31 cellular contexts compared by ENCODE assay signal in the genomic region with DNA sequence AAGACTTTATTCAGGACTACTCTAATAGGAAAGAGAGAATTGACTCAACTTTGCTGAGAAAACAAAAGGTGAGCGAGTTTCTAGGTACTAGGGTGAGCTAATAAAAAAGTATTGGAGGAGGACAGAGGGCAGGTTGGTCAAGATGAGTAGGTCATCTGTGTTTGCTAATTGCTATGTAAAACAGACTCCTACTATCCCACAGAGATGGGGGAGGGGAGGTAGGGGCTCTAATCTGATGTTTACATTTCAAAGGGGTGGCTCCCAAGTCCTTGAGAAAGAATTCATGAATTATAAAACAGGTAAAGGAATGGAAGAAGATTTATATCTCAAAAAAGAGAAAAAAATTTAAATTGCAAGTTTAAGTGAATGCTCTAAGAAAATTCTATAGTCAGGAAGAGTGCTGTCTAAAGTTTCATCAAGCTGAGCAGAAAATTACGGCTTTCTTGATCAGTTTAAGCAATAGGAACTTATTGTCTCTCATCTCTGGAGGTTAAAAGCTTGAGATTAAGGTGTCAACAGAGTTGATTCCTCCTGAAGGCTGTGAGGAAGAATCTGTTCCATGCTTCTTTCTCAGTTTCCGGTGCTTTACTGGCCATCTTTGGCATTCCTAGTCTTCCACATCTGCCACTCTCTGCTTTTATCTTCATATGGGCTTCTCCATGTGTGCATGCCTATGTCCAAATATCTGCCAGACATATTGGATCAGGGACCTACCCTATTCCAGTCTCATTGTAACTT.
"Had no signal": no experiment of that assay in that cellular context is flagged by ENCODE, and none has a peak within 500 bp of the region (broad histone marks: within the 10 kb centered on the region; RNA-seq: fewer than 3 reads in every experiment).

No MANE protein-coding gene starts in this region.

- H3K36me3 ChIP-seq: ovary, uterus had no signal

- H3K36me3 Mint-ChIP-seq: mesothelial cell of epicardium; naive B cell; stimulated activated memory B cell treated with anti-CD40 and anti-IgM and Interleukin-4, amounts not matched to agents 10 μg/mL and 1 μg/mL and 100 μg/mL, for 72 hours; type B pancreatic cell had no signal

- H3K27ac Mint-ChIP-seq: activated CD8-positive, alpha-beta T cell treated with anti-CD3 and anti-CD28 coated beads for 36 hours; activated naive CD4-positive, alpha-beta T cell treated with anti-CD3 and anti-CD28 coated beads, Interleukin-2, amount 50 U/mL, for 24 hours; activated naive CD8-positive, alpha-beta T cell treated with anti-CD3 and anti-CD28 coated beads, Interleukin-2, amount 50 U/mL, for 24 hours; activated T-helper 17 cell treated with anti-CD3 and anti-CD28 coated beads, Interleukin-2, amount 50 U/mL, for 72 hours; dendritic cell treated with granulocyte-macrophage colony-stimulating factor and Interleukin-4, amounts not matched to agents 40 ng/mL and 50 ng/mL, for 4 days; mesothelial cell of epicardium; nephron progenitor cell; progenitor cell of endocrine pancreas; stimulated activated memory B cell treated with anti-CD40 and anti-IgM and Interleukin-4, amounts not matched to agents 10 μg/mL and 1 μg/mL and 100 μg/mL, for 72 hours; stimulated activated naive CD8-positive, alpha-beta T cell treated with anti-CD3 and anti-CD28 coated beads, Interleukin-15, amount 100 ng/mL, for 72 hours; type B pancreatic cell had no signal

- ATAC-seq: activated CD4-positive, CD25-positive, alpha-beta regulatory T cell treated with anti-CD3 and anti-CD28 coated beads, Interleukin-2, amount 50 U/mL, for 24 hours; activated CD8-positive, alpha-beta T cell treated with anti-CD3 and anti-CD28 coated beads for 36 hours; activated naive CD8-positive, alpha-beta T cell treated with anti-CD3 and anti-CD28 coated beads, Interleukin-2, amount 50 U/mL, for 24 hours; activated T-cell treated with anti-CD3 and anti-CD28 coated beads, Interleukin-2, amount 50 U/mL, for 4 hours; activated T-helper 17 cell treated with anti-CD3 and anti-CD28 coated beads, Interleukin-2, amount 50 U/mL, for 72 hours; left cardiac atrium; left ventricle myocardium superior; sciatic nerve; stimulated activated memory B cell treated with anti-CD40 and anti-IgM and Interleukin-4, amounts not matched to agents 10 μg/mL and 1 μg/mL and 100 μg/mL, for 72 hours; stimulated activated naive CD8-positive, alpha-beta T cell treated with anti-CD3 and anti-CD28 coated beads, Interleukin-15, amount 100 ng/mL, for 72 hours had no signal

- H3K27me3 Mint-ChIP-seq: activated CD8-positive, alpha-beta T cell treated with anti-CD3 and anti-CD28 coated beads for 36 hours; activated naive CD4-positive, alpha-beta T cell treated with anti-CD3 and anti-CD28 coated beads, Interleukin-2, amount 50 U/mL, for 24 hours; activated naive CD8-positive, alpha-beta T cell treated with anti-CD3 and anti-CD28 coated beads, Interleukin-2, amount 50 U/mL, for 24 hours; activated T-helper 17 cell treated with anti-CD3 and anti-CD28 coated beads, Interleukin-2, amount 50 U/mL, for 72 hours; central memory CD8-positive, alpha-beta T cell; dendritic cell treated with granulocyte-macrophage colony-stimulating factor and Interleukin-4, amounts not matched to agents 40 ng/mL and 50 ng/mL, for 4 days; naive B cell; progenitor cell of endocrine pancreas; stimulated activated memory B cell treated with anti-CD40 and anti-IgM and Interleukin-4, amounts not matched to agents 10 μg/mL and 1 μg/mL and 100 μg/mL, for 72 hours; stimulated activated naive CD8-positive, alpha-beta T cell treated with anti-CD3 and anti-CD28 coated beads, Interleukin-15, amount 100 ng/mL, for 72 hours; type B pancreatic cell had no signal

- H3K4me1 ChIP-seq: uterus had no signal

- H3K4me1 Mint-ChIP-seq: activated naive CD4-positive, alpha-beta T cell treated with anti-CD3 and anti-CD28 coated beads, Interleukin-2, amount 50 U/mL, for 24 hours; activated T-helper 17 cell treated with anti-CD3 and anti-CD28 coated beads, Interleukin-2, amount 50 U/mL, for 72 hours; central memory CD8-positive, alpha-beta T cell; stimulated activated memory B cell treated with anti-CD40 and anti-IgM and Interleukin-4, amounts not matched to agents 10 μg/mL and 1 μg/mL and 100 μg/mL, for 72 hours; stimulated activated naive CD8-positive, alpha-beta T cell treated with anti-CD3 and anti-CD28 coated beads, Interleukin-15, amount 100 ng/mL, for 72 hours had no signal

- H3K9me3 Mint-ChIP-seq: activated CD8-positive, alpha-beta T cell treated with anti-CD3 and anti-CD28 coated beads for 36 hours; dendritic cell treated with granulocyte-macrophage colony-stimulating factor and Interleukin-4, amounts not matched to agents 40 ng/mL and 50 ng/mL, for 4 days; naive B cell; nephron progenitor cell; type B pancreatic cell had no signal

- H3K4me3 Mint-ChIP-seq: activated CD8-positive, alpha-beta T cell treated with anti-CD3 and anti-CD28 coated beads for 36 hours; activated naive CD4-positive, alpha-beta T cell treated with anti-CD3 and anti-CD28 coated beads, Interleukin-2, amount 50 U/mL, for 24 hours; activated naive CD8-positive, alpha-beta T cell treated with anti-CD3 and anti-CD28 coated beads, Interleukin-2, amount 50 U/mL, for 24 hours; activated T-cell treated with anti-CD3 and anti-CD28 coated beads, Interleukin-2, amount 50 U/mL, for 4 hours; activated T-helper 17 cell treated with anti-CD3 and anti-CD28 coated beads, Interleukin-2, amount 50 U/mL, for 72 hours; central memory CD8-positive, alpha-beta T cell; dendritic cell treated with granulocyte-macrophage colony-stimulating factor and Interleukin-4, amounts not matched to agents 40 ng/mL and 50 ng/mL, for 4 days; mesothelial cell of epicardium; naive B cell; nephron progenitor cell; stimulated activated memory B cell treated with anti-CD40 and anti-IgM and Interleukin-4, amounts not matched to agents 10 μg/mL and 1 μg/mL and 100 μg/mL, for 72 hours; stimulated activated naive CD8-positive, alpha-beta T cell treated with anti-CD3 and anti-CD28 coated beads, Interleukin-15, amount 100 ng/mL, for 72 hours; type B pancreatic cell had no signal

- H3K27me3 ChIP-seq: ovary had no signal

- H3K4me3 ChIP-seq: ovary, skin epidermis, uterus had no signal

- H3K9me3 ChIP-seq: ovary, uterus had no signal

- DNase-seq: activated CD4-positive, alpha-beta T cell treated with anti-CD3 and anti-CD28 coated beads, Interleukin-2, amount 50 U/mL, for 1 hour; activated CD8-positive, alpha-beta T cell treated with anti-CD3 and anti-CD28 coated beads for 36 hours; activated naive CD8-positive, alpha-beta T cell treated with anti-CD3 and anti-CD28 coated beads, Interleukin-2, amount 50 U/mL, for 24 hours; activated T-cell treated with anti-CD3 and anti-CD28 coated beads, Interleukin-2, amount 50 U/mL, for 4 hours; amygdala; effector CD8-positive, alpha-beta T cell; islet precursor cell; left cardiac atrium; left ventricle myocardium superior; mammary epithelial cell; naive B cell; nephron progenitor cell; ovary; stimulated activated CD4-positive, alpha-beta T cell treated with anti-CD3 and anti-CD28 coated beads, Interleukin-12 subunit alpha, Interleukin-12 subunit beta, amount 100 ng/mL, for 4 hours; stimulated activated CD4-positive, alpha-beta T cell treated with anti-CD3 and anti-CD28 coated beads, Interleukin-4, amount 100 ng/mL, for 4 hours; stimulated activated CD8-positive, alpha-beta memory T cell treated with anti-CD3 and anti-CD28 coated beads, Interleukin-4, amount 100 ng/mL, for 48 hours; stimulated activated naive CD8-positive, alpha-beta T cell treated with anti-CD3 and anti-CD28 coated beads, Interleukin-15, amount 100 ng/mL, for 72 hours; substantia nigra; uterus had no signal

- H3K27ac ChIP-seq: ovary, skin epidermis, uterus, VCaP had no signal
